9 cellular contexts compared by ENCODE assay signal in the genomic region with DNA sequence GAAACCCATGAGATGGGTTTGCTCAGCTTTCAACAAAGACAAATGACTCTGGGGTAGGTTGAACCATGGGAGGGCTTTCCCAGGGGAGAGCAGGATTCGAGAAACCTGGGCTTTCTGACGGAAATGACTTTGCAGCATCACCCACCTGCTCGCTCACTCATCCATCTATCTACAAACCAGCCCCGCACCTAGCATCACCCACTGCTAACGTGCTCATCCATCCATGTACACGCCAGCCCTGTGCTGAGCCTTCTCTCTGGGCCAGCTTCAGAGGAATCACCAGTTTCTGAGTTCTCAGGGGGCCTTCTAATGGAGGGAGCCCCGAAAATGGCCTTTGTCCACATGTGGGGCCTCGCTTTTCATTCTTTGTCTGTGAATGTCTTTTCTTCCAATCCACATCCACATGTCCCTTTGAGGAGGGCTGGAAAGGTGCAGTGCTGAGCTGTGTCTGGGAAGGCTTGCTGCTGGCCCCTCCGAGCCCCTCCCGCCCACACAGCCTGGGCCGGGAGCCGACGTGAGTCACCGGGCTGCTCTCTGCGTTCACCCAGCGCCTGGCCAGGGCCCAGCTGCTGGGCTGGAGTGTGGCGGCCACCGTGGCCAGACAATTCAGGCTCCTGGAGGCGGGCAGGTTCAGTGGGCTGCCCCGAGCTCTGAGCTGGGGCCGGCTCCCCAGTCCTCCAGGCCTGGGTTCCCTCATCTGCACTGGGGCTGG. TPM values are rescaled to one million over a fixed set of nuclear protein-coding genes. Genes with fewer than 3 reads are reported as not detected.
DNase-seq lines count a peak whose midpoint lies in the region; ATAC-seq and TF ChIP-seq lines count a peak whose summit lies in the region.
"Had no signal": no experiment of that assay in that cellular context is flagged by ENCODE, and none has a peak within 500 bp of the region (broad histone marks: within the 10 kb centered on the region; RNA-seq: fewer than 3 reads in every experiment).

No MANE protein-coding gene starts in this region.

- no peak overlapping the region for H3K4me3 ChIP-seq in HEK293 (ENCODE audit: low read depth, low read length)
- no peak overlapping the region for H3K4me3 ChIP-seq in kidney epithelial cell (ENCODE audit: low read depth, low read length)
- H3K4me3 ChIP-seq in stomach = no peak overlapping the region

- TF ChIP-seq POLR2A in stomach (IDR thresholded peaks at IDR 0.05) = no peak

- peaks cover 38% of the 10 kb centered on the region for H3K4me1 Mint-ChIP-seq in MCF 10A (ENCODE audit: insufficient read depth, unreplicated experiment)

- peak overlapping the region; percentile 66 for H3K27ac Mint-ChIP-seq in MCF 10A (ENCODE audit: low read depth, unreplicated experiment)
- H3K27ac Mint-ChIP-seq: activated naive CD8-positive, alpha-beta T cell had no signal

- peak; percentile 88 for DNase-seq in MCF 10A (ENCODE audit: unreplicated experiment)
- peak; percentile 63 for DNase-seq in kidney epithelial cell (ENCODE audit: low read depth)
- peak; percentile 64 for DNase-seq in stomach
- no peak for DNase-seq in T-helper 2 cell
- DNase-seq in KBM-7 = no peak

- ATAC-seq in HG03378 (IDR thresholded peaks at IDR 0.05; ENCODE audit: unreplicated experiment) (no peak), HG03342 (IDR thresholded peaks at IDR 0.05; ENCODE audit: unreplicated experiment) (no peak)

- H3K27ac ChIP-seq in HEK293 (ENCODE audit: extremely low read depth, low read depth, low read length) = no peak overlapping the region
- H3K27ac ChIP-seq in stomach = peak overlapping the region; percentile 7 to 83 (median 68)

- no peak overlapping the region for H3K4me3 Mint-ChIP-seq in MCF 10A (ENCODE audit: unreplicated experiment)
- H3K4me3 Mint-ChIP-seq: activated naive CD8-positive, alpha-beta T cell had no signal

- POLR2A ChIA-PET in HEK293 (lab: Yijun Ruan, JAX) = no interaction called here
- POLR2A ChIA-PET in MCF 10A (lab: Yijun Ruan, JAX) = interaction anchor here (0.9 to 1.5 kb wide), 6 partner anchors 9 to 546 kb away, joined by 3 to 6 read pairs (median 4); no protein-coding TSS in a partner anchor

- no peaks in the 10 kb centered on the region for H3K36me3 ChIP-seq in HEK293 (ENCODE audit: control insufficient read depth in 2 of 2, insufficient read depth in 1 of 2, low read length in 2 of 2)
- no peaks in the 10 kb centered on the region for H3K36me3 ChIP-seq in kidney epithelial cell (ENCODE audit: control insufficient read depth, insufficient read depth, low read length)
- H3K36me3 ChIP-seq in stomach = no peaks in the 10 kb centered on the region

- WGBS in stomach, 5 donors = 22 to 37% (median 30%) methylated on average over 18 to 21 of the region's 21 CpGs

- no peaks in the 10 kb centered on the region for H3K27me3 ChIP-seq in kidney epithelial cell (ENCODE audit: control insufficient read depth, insufficient read depth, low read length)
- H3K27me3 ChIP-seq in stomach = peaks cover 0 to 26% (median 0%) of the 10 kb centered on the region in 3 donors

- H3K27me3 Mint-ChIP-seq in MCF 10A (ENCODE audit: insufficient read depth, unreplicated experiment) = no peaks in the 10 kb centered on the region

- no peaks in the 10 kb centered on the region for H3K36me3 Mint-ChIP-seq in MCF 10A (ENCODE audit: insufficient read depth, unreplicated experiment)
- H3K36me3 Mint-ChIP-seq: activated naive CD8-positive, alpha-beta T cell had no signal

- H3K4me1 ChIP-seq in HEK293 (ENCODE audit: control insufficient read depth, insufficient read depth, low read length) = no peaks in the 10 kb centered on the region; the same call in 1 of the 2 replicates
- H3K4me1 ChIP-seq in stomach = peaks cover 7 to 38% (median 20%) of the 10 kb centered on the region in 4 donors

- in situ Hi-C loops in KBM-7 (cut with MboI; ENCODE audit: low pct_unique_long_range_greater_than_20kb, low sequenced_read_pairs) = no loop called here

- BruUV-seq in MCF 10A (replicated peaks; lab: Mats Ljungman, UMichigan) = no TSS peak

- H3K9me3 Mint-ChIP-seq in MCF 10A (ENCODE audit: unreplicated experiment) = no peaks in the 10 kb centered on the region

- no peak for TF ChIP-seq EP300 in stomach (IDR thresholded peaks at IDR 0.05)

- TF ChIP-seq CTCF in HEK293 (tag by site-specific recombination; IDR thresholded peaks at IDR 0.05) (no peak), MCF 10A (IDR thresholded peaks at IDR 0.05; ENCODE audit: unreplicated experiment) (no peak), kidney epithelial cell (IDR thresholded peaks at IDR 0.05; ENCODE audit: insufficient read depth, low read length, poor library complexity, severe bottlenecking) (no peak), stomach (IDR thresholded peaks at IDR 0.05) (no peak)

- intact Hi-C loops in MCF 10A (cut with micrococcal nuclease) (no loop called here), stomach (cut with DNase I; ENCODE audit: low total_unique reads) (no loop called here)

- H3K9me3 ChIP-seq in HEK293 (ENCODE audit: control insufficient read depth, insufficient read depth, low read depth, low read length) (no peaks in the 10 kb centered on the region), stomach (no peaks in the 10 kb centered on the region)

- CTCF ChIA-PET in HEK293 (lab: Yijun Ruan, JAX) = interaction anchor here (1.0 to 1.1 kb wide), 2 partner anchors 13 to 128 kb away, joined by 3 to 4 read pairs; no protein-coding TSS in a partner anchor
- CTCF ChIA-PET in MCF 10A (lab: Yijun Ruan, JAX) = interaction anchor here (0.6 to 1.8 kb wide), 6 partner anchors 81 to 1227 kb away, joined by 3 to 6 read pairs (median 4); no protein-coding TSS in a partner anchor

TF ChIP-seq in HEK293, 187 proteins besides CTCF, POLR2A, EP300 and RAD21 (continues in another document):
- TF ChIP-seq, protein P1, sequence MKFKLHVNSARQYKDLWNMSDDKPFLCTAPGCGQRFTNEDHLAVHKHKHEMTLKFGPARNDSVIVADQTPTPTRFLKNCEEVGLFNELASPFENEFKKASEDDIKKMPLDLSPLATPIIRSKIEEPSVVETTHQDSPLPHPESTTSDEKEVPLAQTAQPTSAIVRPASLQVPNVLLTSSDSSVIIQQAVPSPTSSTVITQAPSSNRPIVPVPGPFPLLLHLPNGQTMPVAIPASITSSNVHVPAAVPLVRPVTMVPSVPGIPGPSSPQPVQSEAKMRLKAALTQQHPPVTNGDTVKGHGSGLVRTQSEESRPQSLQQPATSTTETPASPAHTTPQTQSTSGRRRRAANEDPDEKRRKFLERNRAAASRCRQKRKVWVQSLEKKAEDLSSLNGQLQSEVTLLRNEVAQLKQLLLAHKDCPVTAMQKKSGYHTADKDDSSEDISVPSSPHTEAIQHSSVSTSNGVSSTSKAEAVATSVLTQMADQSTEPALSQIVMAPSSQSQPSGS (tag by site-specific recombination; IDR thresholded peaks at IDR 0.05; ENCODE audit: low read depth) = no peak
- TF ChIP-seq ZBTB26 (tag by site-specific recombination; optimal IDR thresholded peaks at IDR 0.05) (no peak), ZNF221 (tag by site-specific recombination; IDR thresholded peaks at IDR 0.05; ENCODE audit: borderline replicate concordance) (no peak), ZNF658 (tag by site-specific recombination; IDR thresholded peaks at IDR 0.05) (no peak), SP7 (tag by site-specific recombination; IDR thresholded peaks at IDR 0.05) (no peak), GFI1B (tag by site-specific recombination; IDR thresholded peaks at IDR 0.05) (no peak), ZNF426 (tag by site-specific recombination; IDR thresholded peaks at IDR 0.05) (no peak), TSHZ1 (tag by site-specific recombination; IDR thresholded peaks at IDR 0.05; ENCODE audit: borderline replicate concordance) (no peak), ZNF404 (tag by site-specific recombination; IDR thresholded peaks at IDR 0.05) (no peak), ZFP3 (tag by site-specific recombination; IDR thresholded peaks at IDR 0.05; ENCODE audit: low read depth) (no peak), ZFHX2 (tag by site-specific recombination; conservative IDR thresholded peaks at IDR 0.05) (peak; percentile 60), REPIN1 (tag by site-specific recombination; IDR thresholded peaks at IDR 0.05; ENCODE audit: low read depth) (no peak), ZBTB7A (tag by site-specific recombination; IDR thresholded peaks at IDR 0.05; ENCODE audit: low read depth) (no peak)

RNA-seq across cellular contexts. Expression of gene SORCS2, which starts 14.7 kb away (rescaled TPM):
- total RNA-seq in MCF 10A (2022) = 0.05 TPM in 1 of 2 replicates, not detected in the other
- 1.4 and 8.1 TPM in 2 replicates for total RNA-seq in kidney epithelial cell
- total RNA-seq in stomach = 10 to 100 TPM in 1 of 5 donors, 1 to 10 TPM in 2, under 1 TPM in 1, not detected in 1; under 0.01 to 13.0 (median 4.2) TPM
- polyA plus RNA-seq in stomach = under 1 TPM; 0.15 to 0.50 (median 0.20) TPM

Comparison
In these comparisons a context has a peak if more than half of its experiments do, and no peak if none do; other contexts are left out.
1. DNase-seq: peak in MCF 10A (single experiment), kidney epithelial cell (single experiment) and stomach (single experiment); none in T-helper 2 cell (0 of 5) and KBM-7 (single experiment).